Comparison of ENCODE assay signal across 3 cellular contexts in the genomic region with DNA sequence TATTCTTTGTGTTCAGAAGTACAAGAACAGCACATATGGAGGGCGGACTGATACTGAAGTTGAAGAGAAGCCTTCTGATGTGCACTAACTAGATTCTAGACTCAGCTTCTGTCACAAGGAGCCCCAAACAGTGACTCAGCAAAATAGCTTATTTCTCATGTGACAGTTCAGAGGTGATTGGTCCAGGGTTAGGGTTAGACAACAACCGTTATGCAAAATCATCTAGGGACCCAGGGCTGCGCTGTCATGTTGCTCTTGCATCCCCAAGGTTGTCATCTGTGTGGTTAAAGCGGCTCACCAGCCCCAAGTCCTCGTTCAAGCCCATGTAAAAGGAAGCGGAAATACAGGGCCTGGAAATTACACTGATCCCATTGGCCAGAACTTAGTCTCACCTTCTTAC. TPM values are rescaled to one million over a fixed set of nuclear protein-coding genes. Genes with fewer than 3 reads are reported as not detected.
"Had no signal": no experiment of that assay in that cellular context is flagged by ENCODE, and none has a peak within 500 bp of the region (broad histone marks: within the 10 kb centered on the region; RNA-seq: fewer than 3 reads in every experiment).

No MANE protein-coding gene starts in this region.

RNA-seq across cellular contexts. Expression of gene NPIPB9, which starts 30.1 kb away (rescaled TPM):
- total RNA-seq: PC-3, Right ventricle myocardium inferior, RPMI7951 had no signal
